In the genomic region with DNA sequence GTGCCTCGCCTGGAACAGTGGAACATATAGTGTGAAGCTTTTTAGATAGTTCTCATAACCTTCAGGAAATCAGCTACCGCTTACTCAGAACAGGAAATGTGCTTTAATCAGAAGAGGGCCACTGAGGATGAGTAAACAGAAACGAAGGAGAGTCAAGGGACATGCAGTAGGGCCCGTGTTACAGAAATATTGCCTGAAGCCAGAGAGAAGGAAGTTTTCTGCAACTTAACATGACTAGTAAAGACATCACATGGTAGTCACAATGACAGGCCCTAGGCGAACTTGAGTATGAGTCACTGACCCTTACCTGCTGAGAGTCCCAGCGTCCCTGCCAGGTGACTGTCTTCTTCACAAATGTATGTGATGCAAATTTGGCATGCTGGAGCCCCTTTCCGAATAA, we compare ENCODE assay signal across 12 cellular contexts. TPM values are rescaled to one million over a fixed set of nuclear protein-coding genes. Genes with fewer than 3 reads are reported as not detected.
DNase-seq lines count a peak whose midpoint lies in the region; ATAC-seq and TF ChIP-seq lines count a peak whose summit lies in the region.
"Had no signal": no experiment of that assay in that cellular context is flagged by ENCODE, and none has a peak within 500 bp of the region (broad histone marks: within the 10 kb centered on the region; RNA-seq: fewer than 3 reads in every experiment).

No MANE protein-coding gene starts in this region.

- H3K9me3 ChIP-seq in lower lobe of right lung, result no peaks in the 10 kb centered on the region
- H3K9me3 ChIP-seq in psoas muscle, result no peaks in the 10 kb centered on the region

- intact Hi-C loops in lower lobe of right lung (cut with DNase I) (no loop called here), psoas muscle (cut with DNase I) (no loop called here)

- H3K4me1 Mint-ChIP-seq in type B pancreatic cell (ENCODE audit: unreplicated experiment), result no peaks in the 10 kb centered on the region
- no peaks in the 10 kb centered on the region for H3K4me1 Mint-ChIP-seq in progenitor cell of endocrine pancreas (ENCODE audit: low read depth)

- peak overlapping the region; percentile 20 for H3K27ac ChIP-seq in lower lobe of right lung
- no peak overlapping the region for H3K27ac ChIP-seq in psoas muscle
- H3K27ac ChIP-seq: WERI-Rb-1 had no signal

- no peaks in the 10 kb centered on the region for H3K9me3 Mint-ChIP-seq in type B pancreatic cell
- peaks cover 10% of the 10 kb centered on the region for H3K9me3 Mint-ChIP-seq in progenitor cell of endocrine pancreas (ENCODE audit: low read depth)

- no peaks in the 10 kb centered on the region for H3K27me3 ChIP-seq in lower lobe of right lung (ENCODE audit: low read depth)
- no peaks in the 10 kb centered on the region for H3K27me3 ChIP-seq in psoas muscle (ENCODE audit: insufficient read depth in 3 of 3, low read length in 2 of 3)

- H3K27ac Mint-ChIP-seq in type B pancreatic cell (no peak overlapping the region), progenitor cell of endocrine pancreas (no peak overlapping the region)

- no peaks in the 10 kb centered on the region for H3K36me3 ChIP-seq in lower lobe of right lung
- H3K36me3 ChIP-seq in psoas muscle (ENCODE audit: insufficient read depth in 1 of 2, low read depth in 1 of 2), result no peaks in the 10 kb centered on the region
- H3K36me3 ChIP-seq: WERI-Rb-1 had no signal

- H3K4me3 ChIP-seq in lower lobe of right lung, result no peak overlapping the region
- H3K4me3 ChIP-seq in psoas muscle, result no peak overlapping the region

- TF ChIP-seq CTCF in lower lobe of right lung (IDR thresholded peaks at IDR 0.05) (no peak), type B pancreatic cell (conservative IDR thresholded peaks at IDR 0.05) (no peak), psoas muscle (IDR thresholded peaks at IDR 0.05) (no peak), progenitor cell of endocrine pancreas (IDR thresholded peaks at IDR 0.05; ENCODE audit: unreplicated experiment) (no peak)

- peak; percentile 59 to 68 for ATAC-seq in lower lobe of right lung
- ATAC-seq in GM21737 (IDR thresholded peaks at IDR 0.05; ENCODE audit: unreplicated experiment), result no peak
- ATAC-seq in psoas muscle, result no peak

- 62 to 83% (median 83%) methylated on average over 7 of the region's 7 CpGs for WGBS in psoas muscle, 3 donors

- H3K27me3 Mint-ChIP-seq in type B pancreatic cell, result no peaks in the 10 kb centered on the region
- H3K27me3 Mint-ChIP-seq in progenitor cell of endocrine pancreas, result no peaks in the 10 kb centered on the region

- H3K36me3 Mint-ChIP-seq in type B pancreatic cell (no peaks in the 10 kb centered on the region), progenitor cell of endocrine pancreas (ENCODE audit: insufficient read depth) (no peaks in the 10 kb centered on the region)

- DNase-seq in ELR (ENCODE audit: low read depth) (peak; percentile 40), KBM-7 (peak; percentile 15), lower lobe of right lung (no peak), type B pancreatic cell (ENCODE audit: extremely low spot score, unreplicated experiment) (no peak), psoas muscle (no peak), progenitor cell of endocrine pancreas (ENCODE audit: low spot score, unreplicated experiment) (no peak)
- peak; percentile 9 for DNase-seq in activated effector memory CD4-positive, alpha-beta T cell treated with Interleukin-2 at 50 U/mL for 16 hours
- DNase-seq: aorta, NCI-H1694 treated with DMSO at 0.1 percent for 48 hours, WERI-Rb-1 had no signal

- no peak overlapping the region for H3K4me3 Mint-ChIP-seq in type B pancreatic cell
- no peak overlapping the region for H3K4me3 Mint-ChIP-seq in progenitor cell of endocrine pancreas (ENCODE audit: low read depth)

- H3K4me1 ChIP-seq in lower lobe of right lung, result peaks cover 9% of the 10 kb centered on the region
- no peaks in the 10 kb centered on the region for H3K4me1 ChIP-seq in psoas muscle

- in situ Hi-C loops in KBM-7 (cut with MboI; ENCODE audit: low pct_unique_long_range_greater_than_20kb, low sequenced_read_pairs), result no loop called here

RNA-seq across cellular contexts. Expression of gene CARD18, which starts 39.4 kb away (rescaled TPM):
- total RNA-seq in lower lobe of right lung (not detected), type B pancreatic cell (ENCODE audit: low replicate concordance) (not detected in 2 replicates), psoas muscle (not detected), progenitor cell of endocrine pancreas (not detected in 2 replicates)
- not detected for polyA plus RNA-seq in psoas muscle
- total RNA-seq: aorta, renal cortical epithelial cell had no signal
- polyA plus RNA-seq: aorta had no signal

RNA-seq across cellular contexts. Expression of gene CARD16, which starts 55.1 kb away (rescaled TPM):
- total RNA-seq in lower lobe of right lung, result 97.3 TPM
- total RNA-seq in type B pancreatic cell (ENCODE audit: low replicate concordance), result 6.2 and 12.7 TPM in 2 replicates
- 1 to 10 TPM; 2.5 to 6.9 (median 3.7) TPM for total RNA-seq in psoas muscle
- 1 to 10 TPM; 4.1 to 4.7 (median 4.6) TPM for polyA plus RNA-seq in psoas muscle
- not detected in 2 replicates for total RNA-seq in progenitor cell of endocrine pancreas

Comparison
In these comparisons a context has a peak if more than half of its experiments do, and no peak if none do; other contexts are left out.
1. DNase-seq: peak in ELR (single experiment), KBM-7 (single experiment) and activated effector memory CD4-positive, alpha-beta T cell treated with Interleukin-2 at 50 U/mL for 16 hours (single experiment); none in lower lobe of right lung (single experiment), type B pancreatic cell (single experiment), psoas muscle (0 of 2) and progenitor cell of endocrine pancreas (single experiment).
2. ATAC-seq: peak in lower lobe of right lung (2 of 2); none in GM21737 (single experiment) and psoas muscle (0 of 4).